ENCODE assay signal across 9 cellular contexts in the genomic region with DNA sequence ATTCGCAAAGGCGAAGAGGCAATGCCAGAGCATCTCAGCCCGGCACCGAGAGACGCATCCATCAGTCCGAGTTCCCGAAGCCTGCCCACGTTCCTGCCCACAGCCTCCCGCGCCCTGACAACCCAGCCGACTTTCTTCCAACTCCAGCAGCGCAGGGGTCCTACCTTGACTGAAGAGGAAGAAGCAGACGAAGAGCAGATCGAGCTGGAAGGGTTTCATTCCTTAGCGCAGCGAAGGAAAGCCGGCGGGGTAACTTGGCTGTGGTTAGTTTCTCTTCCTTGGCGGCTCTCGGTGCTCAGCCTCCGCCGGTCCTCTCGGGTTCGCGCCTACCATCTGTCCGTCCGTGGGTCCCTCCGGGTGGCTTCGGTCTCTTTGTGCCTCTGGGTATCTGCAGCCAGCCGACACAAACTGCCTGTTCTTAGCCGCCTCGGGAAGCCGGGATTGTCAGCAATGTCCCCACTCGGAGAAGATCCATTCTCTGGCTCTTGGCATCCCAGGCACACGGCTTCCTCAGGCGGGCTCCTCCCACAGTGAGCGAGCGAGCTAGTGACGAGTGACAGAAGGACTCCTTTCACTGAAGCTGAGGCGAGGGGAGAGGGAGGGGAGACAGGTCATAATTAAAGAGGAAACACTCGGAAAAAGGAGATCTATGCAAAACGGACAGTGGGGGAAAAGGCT.
DNase-seq lines count a peak whose midpoint lies in the region; ATAC-seq lines count a peak whose summit lies in the region.
"Had no signal": no experiment of that assay in that cellular context is flagged by ENCODE, and none has a peak within 500 bp of the region (broad histone marks: within the 10 kb centered on the region; RNA-seq: fewer than 3 reads in every experiment).

A gene (minus strand): TSS at position 480 of the 678 bp plus-strand sequence.

- H3K9me3 ChIP-seq in HUES48 (ENCODE audit: control insufficient read depth, insufficient read depth, low read length) (no peaks in the 10 kb centered on the region), iPS-15b (ENCODE audit: control insufficient read depth, insufficient read depth, low read length) (no peaks in the 10 kb centered on the region), stomach smooth muscle (ENCODE audit: control insufficient read depth in 2 of 2, low read length in 2 of 2) (no peaks in the 10 kb centered on the region)

- no peak for DNase-seq in stimulated activated naive CD8-positive, alpha-beta T cell treated with anti-CD3 and anti-CD28 coated beads, Interleukin-15, Interleukin-2, amounts not matched to agents 100 U/mL and 50 U/mL, for 24 hours

- H3K36me3 ChIP-seq in HUES48 (ENCODE audit: control insufficient read depth, insufficient read depth, low read length) (no peaks in the 10 kb centered on the region), iPS-15b (ENCODE audit: control insufficient read depth, insufficient read depth, low read length) (no peaks in the 10 kb centered on the region), stomach smooth muscle (ENCODE audit: control insufficient read depth in 2 of 2, insufficient read depth in 2 of 2, low read length in 2 of 2) (no peaks in the 10 kb centered on the region)

- peaks cover 24% of the 10 kb centered on the region for H3K4me1 ChIP-seq in HUES48 (ENCODE audit: control insufficient read depth, insufficient read depth, low read length)
- H3K4me1 ChIP-seq in iPS-15b (ENCODE audit: control insufficient read depth, insufficient read depth, low read length), result peaks cover 7% of the 10 kb centered on the region
- H3K4me1 ChIP-seq in stomach smooth muscle (ENCODE audit: control insufficient read depth, insufficient read depth, low read length), result peaks cover 4% of the 10 kb centered on the region

- H3K27ac ChIP-seq in HUES48 (ENCODE audit: low read depth, low read length), result no peak within 1 kb of the TSS
- H3K27ac ChIP-seq in angular gyrus (ENCODE audit: low read depth, low read length), result peak within 1 kb of the TSS; percentile 39
- no peak within 1 kb of the TSS for H3K27ac ChIP-seq in stomach smooth muscle (ENCODE audit: low read length)

- H3K27me3 ChIP-seq in HUES48 (ENCODE audit: control insufficient read depth, insufficient read depth, low read length) (peaks cover 91% of the 10 kb centered on the region), iPS-15b (ENCODE audit: control insufficient read depth, insufficient read depth, low read length) (peaks cover 83% of the 10 kb centered on the region), stomach smooth muscle (ENCODE audit: control insufficient read depth in 1 of 2, insufficient read depth in 2 of 2, low read length in 2 of 2) (peaks cover 55 to 65% of the 10 kb centered on the region in 2 donors)

- H3K9ac ChIP-seq in HUES48 (ENCODE audit: low read depth, low read length) (no peak within 1 kb of the TSS), iPS-15b (ENCODE audit: low read depth, low read length) (no peak within 1 kb of the TSS), stomach smooth muscle (ENCODE audit: low read length in 2 of 2) (peak within 1 kb of the TSS in 1 of 2 donors; percentile 13)

- ATAC-seq in GM21526 (IDR thresholded peaks at IDR 0.05; ENCODE audit: low FRiP score, unreplicated experiment) (no peak), GM18873 (IDR thresholded peaks at IDR 0.05; ENCODE audit: low FRiP score, unreplicated experiment) (no peak), GM18520 (IDR thresholded peaks at IDR 0.05; ENCODE audit: unreplicated experiment) (no peak)
- ATAC-seq in stimulated activated naive CD8-positive, alpha-beta T cell treated with anti-CD3 and anti-CD28 coated beads, Interleukin-15, Interleukin-2, amounts not matched to agents 100 U/mL and 50 U/mL, for 24 hours, result no peak
- ATAC-seq: HCT116 had no signal

- peak within 1 kb of the TSS; percentile 60 for H3K4me3 ChIP-seq in HUES48 (ENCODE audit: low read depth, low read length)
- H3K4me3 ChIP-seq in iPS-15b (ENCODE audit: low read depth, low read length), result peak within 1 kb of the TSS; percentile 40
- peak within 1 kb of the TSS; percentile 12 to 69 for H3K4me3 ChIP-seq in stomach smooth muscle (ENCODE audit: low read length in 2 of 2)
